1 cellular context compared by ENCODE assay signal in genomic region chr1:221723018-221723917, GRCh38.
TF ChIP-seq lines count a peak whose summit lies in the region.

No MANE protein-coding gene starts in this region.

TF ChIP-seq in K562, 482 proteins besides CTCF, POLR2A, EP300 and RAD21 (continued from another document and continues in another):
- TF ChIP-seq ZNF639 (CRISPR knock-in tag; conservative IDR thresholded peaks at IDR 0.05 in 1 of 2, IDR thresholded peaks at IDR 0.05 in 1 of 2) (0 out of 4 replicates have a peak, but pooled peaks of 1 of the 2 experiments have one; percentile 60), MCM2 (IDR thresholded peaks at IDR 0.05; ENCODE audit: low read depth) (no peak), FOXP4 (CRISPR knock-in tag; IDR thresholded peaks at IDR 0.05; ENCODE audit: borderline replicate concordance) (no peak), TFAM (CRISPR knock-in tag; conservative IDR thresholded peaks at IDR 0.05) (no peak), ZNF253 (CRISPR knock-in tag; conservative IDR thresholded peaks at IDR 0.05) (no peak), NR2F6 (CRISPR knock-in tag; IDR thresholded peaks at IDR 0.05) (no peak), ATF1 (CRISPR knock-in tag; IDR thresholded peaks at IDR 0.05) (no peak), ATF1 (tag; IDR thresholded peaks at IDR 0.05) (peak; percentile 36; the same call in 1 of the 2 replicates), TEAD2 (tag; IDR thresholded peaks at IDR 0.05) (0 out of 2 replicates have a peak, but pooled peaks have one; percentile 26), CBFA2T2 (conservative IDR thresholded peaks at IDR 0.05) (peak; percentile 41), ZNF175 (CRISPR knock-in tag; IDR thresholded peaks at IDR 0.05; ENCODE audit: low read depth) (peak; percentile 94), TAL1 (IDR thresholded peaks at IDR 0.05) (peak; percentile 53), ZFX (CRISPR knock-in tag; IDR thresholded peaks at IDR 0.05) (peak; percentile 57), SNAPC5 (CRISPR knock-in tag; IDR thresholded peaks at IDR 0.05) (no peak), ZNF174 (CRISPR knock-in tag; IDR thresholded peaks at IDR 0.05) (no peak), MAX (CRISPR knock-in tag; IDR thresholded peaks at IDR 0.05) (no peak), ZNF766 (CRISPR knock-in tag; conservative IDR thresholded peaks at IDR 0.05) (peak; percentile 86; the same call in 1 of the 2 replicates), NCOA1 (IDR thresholded peaks at IDR 0.05; ENCODE audit: low read depth) (no peak), ZNF668 (CRISPR knock-in tag; IDR thresholded peaks at IDR 0.05) (peak; percentile 34; the same call in 1 of the 2 replicates), ZNF197 (CRISPR knock-in tag; IDR thresholded peaks at IDR 0.05; ENCODE audit: low read depth) (no peak), DIDO1 (tag; IDR thresholded peaks at IDR 0.05; ENCODE audit: low read depth) (no peak), SIRT6 (IDR thresholded peaks at IDR 0.05; ENCODE audit: low read depth, low read length) (no peak), ZNF232 (CRISPR knock-in tag; IDR thresholded peaks at IDR 0.05) (no peak), ZNF347 (CRISPR knock-in tag; IDR thresholded peaks at IDR 0.05; ENCODE audit: low read depth) (no peak), RFX7 (CRISPR knock-in tag; IDR thresholded peaks at IDR 0.05) (no peak), NFXL1 (CRISPR knock-in tag; IDR thresholded peaks at IDR 0.05) (no peak), TAF9B (IDR thresholded peaks at IDR 0.05; ENCODE audit: partially characterized antibody) (no peak), SRSF1 (IDR thresholded peaks at IDR 0.05; ENCODE audit: low read depth, low read length) (no peak), RFX1 (IDR thresholded peaks at IDR 0.05) (peak; percentile 54), TGIF2 (CRISPR knock-in tag; IDR thresholded peaks at IDR 0.05) (no peak; the same call in 1 of the 2 replicates), WHSC1 (IDR thresholded peaks at IDR 0.05; ENCODE audit: low read length) (no peak), FOXP1 (CRISPR knock-in tag; IDR thresholded peaks at IDR 0.05) (no peak), KLF1 (tag; IDR thresholded peaks at IDR 0.05) (no peak), MNT (conservative IDR thresholded peaks at IDR 0.05) (no peak), MCM7 (IDR thresholded peaks at IDR 0.05) (no peak), CBX2 (IDR thresholded peaks at IDR 0.05; ENCODE audit: insufficient read depth, low read length, poor library complexity, severe bottlenecking) (no peak), ZFPM2 (CRISPR knock-in tag; IDR thresholded peaks at IDR 0.05) (no peak), SIN3A (IDR thresholded peaks at IDR 0.05; ENCODE audit: borderline replicate concordance in 2 of 2, control insufficient read depth in 1 of 2, low read depth in 2 of 2, low read length in 2 of 2) (no peak), ZNF134 (CRISPR knock-in tag; conservative IDR thresholded peaks at IDR 0.05) (no peak), ZBTB8A (IDR thresholded peaks at IDR 0.05; ENCODE audit: partially characterized antibody) (no peak), STAT5B (CRISPR knock-in tag; IDR thresholded peaks at IDR 0.05) (no peak), SMC3 (conservative IDR thresholded peaks at IDR 0.05; ENCODE audit: insufficient read depth, low read depth, low read length) (no peak), PCBP2 (IDR thresholded peaks at IDR 0.05; ENCODE audit: low read depth, low read length, poor library complexity, severe bottlenecking) (no peak), CBX3 (IDR thresholded peaks at IDR 0.05; ENCODE audit: borderline replicate concordance in 1 of 2, low read length in 2 of 2) (peak in 1 of 2 experiments; percentile 42; a peak in 1 of 3 replicates), DACH1 (IDR thresholded peaks at IDR 0.05; ENCODE audit: partially characterized antibody) (no peak), ETV5 (CRISPR knock-in tag; IDR thresholded peaks at IDR 0.05; ENCODE audit: low read depth) (0 out of 2 replicates have a peak, but pooled peaks have one; percentile 44), CHD4 (IDR thresholded peaks at IDR 0.05; ENCODE audit: insufficient read depth, insufficient replicate concordance, low read depth, low read length, poor library complexity, severe bottlenecking) (no peak), BCOR (IDR thresholded peaks at IDR 0.05) (no peak), PHB (CRISPR knock-in tag; IDR thresholded peaks at IDR 0.05) (no peak), ZNF395 (CRISPR knock-in tag; IDR thresholded peaks at IDR 0.05) (peak; percentile 28; the same call in 1 of the 2 replicates), GATA2 (CRISPR knock-in tag; IDR thresholded peaks at IDR 0.05) (0 out of 2 replicates have a peak, but pooled peaks have one; percentile 60), NFE2 (IDR thresholded peaks at IDR 0.05; ENCODE audit: low read depth) (peak; percentile 72)
- TF ChIP-seq, protein P1, sequence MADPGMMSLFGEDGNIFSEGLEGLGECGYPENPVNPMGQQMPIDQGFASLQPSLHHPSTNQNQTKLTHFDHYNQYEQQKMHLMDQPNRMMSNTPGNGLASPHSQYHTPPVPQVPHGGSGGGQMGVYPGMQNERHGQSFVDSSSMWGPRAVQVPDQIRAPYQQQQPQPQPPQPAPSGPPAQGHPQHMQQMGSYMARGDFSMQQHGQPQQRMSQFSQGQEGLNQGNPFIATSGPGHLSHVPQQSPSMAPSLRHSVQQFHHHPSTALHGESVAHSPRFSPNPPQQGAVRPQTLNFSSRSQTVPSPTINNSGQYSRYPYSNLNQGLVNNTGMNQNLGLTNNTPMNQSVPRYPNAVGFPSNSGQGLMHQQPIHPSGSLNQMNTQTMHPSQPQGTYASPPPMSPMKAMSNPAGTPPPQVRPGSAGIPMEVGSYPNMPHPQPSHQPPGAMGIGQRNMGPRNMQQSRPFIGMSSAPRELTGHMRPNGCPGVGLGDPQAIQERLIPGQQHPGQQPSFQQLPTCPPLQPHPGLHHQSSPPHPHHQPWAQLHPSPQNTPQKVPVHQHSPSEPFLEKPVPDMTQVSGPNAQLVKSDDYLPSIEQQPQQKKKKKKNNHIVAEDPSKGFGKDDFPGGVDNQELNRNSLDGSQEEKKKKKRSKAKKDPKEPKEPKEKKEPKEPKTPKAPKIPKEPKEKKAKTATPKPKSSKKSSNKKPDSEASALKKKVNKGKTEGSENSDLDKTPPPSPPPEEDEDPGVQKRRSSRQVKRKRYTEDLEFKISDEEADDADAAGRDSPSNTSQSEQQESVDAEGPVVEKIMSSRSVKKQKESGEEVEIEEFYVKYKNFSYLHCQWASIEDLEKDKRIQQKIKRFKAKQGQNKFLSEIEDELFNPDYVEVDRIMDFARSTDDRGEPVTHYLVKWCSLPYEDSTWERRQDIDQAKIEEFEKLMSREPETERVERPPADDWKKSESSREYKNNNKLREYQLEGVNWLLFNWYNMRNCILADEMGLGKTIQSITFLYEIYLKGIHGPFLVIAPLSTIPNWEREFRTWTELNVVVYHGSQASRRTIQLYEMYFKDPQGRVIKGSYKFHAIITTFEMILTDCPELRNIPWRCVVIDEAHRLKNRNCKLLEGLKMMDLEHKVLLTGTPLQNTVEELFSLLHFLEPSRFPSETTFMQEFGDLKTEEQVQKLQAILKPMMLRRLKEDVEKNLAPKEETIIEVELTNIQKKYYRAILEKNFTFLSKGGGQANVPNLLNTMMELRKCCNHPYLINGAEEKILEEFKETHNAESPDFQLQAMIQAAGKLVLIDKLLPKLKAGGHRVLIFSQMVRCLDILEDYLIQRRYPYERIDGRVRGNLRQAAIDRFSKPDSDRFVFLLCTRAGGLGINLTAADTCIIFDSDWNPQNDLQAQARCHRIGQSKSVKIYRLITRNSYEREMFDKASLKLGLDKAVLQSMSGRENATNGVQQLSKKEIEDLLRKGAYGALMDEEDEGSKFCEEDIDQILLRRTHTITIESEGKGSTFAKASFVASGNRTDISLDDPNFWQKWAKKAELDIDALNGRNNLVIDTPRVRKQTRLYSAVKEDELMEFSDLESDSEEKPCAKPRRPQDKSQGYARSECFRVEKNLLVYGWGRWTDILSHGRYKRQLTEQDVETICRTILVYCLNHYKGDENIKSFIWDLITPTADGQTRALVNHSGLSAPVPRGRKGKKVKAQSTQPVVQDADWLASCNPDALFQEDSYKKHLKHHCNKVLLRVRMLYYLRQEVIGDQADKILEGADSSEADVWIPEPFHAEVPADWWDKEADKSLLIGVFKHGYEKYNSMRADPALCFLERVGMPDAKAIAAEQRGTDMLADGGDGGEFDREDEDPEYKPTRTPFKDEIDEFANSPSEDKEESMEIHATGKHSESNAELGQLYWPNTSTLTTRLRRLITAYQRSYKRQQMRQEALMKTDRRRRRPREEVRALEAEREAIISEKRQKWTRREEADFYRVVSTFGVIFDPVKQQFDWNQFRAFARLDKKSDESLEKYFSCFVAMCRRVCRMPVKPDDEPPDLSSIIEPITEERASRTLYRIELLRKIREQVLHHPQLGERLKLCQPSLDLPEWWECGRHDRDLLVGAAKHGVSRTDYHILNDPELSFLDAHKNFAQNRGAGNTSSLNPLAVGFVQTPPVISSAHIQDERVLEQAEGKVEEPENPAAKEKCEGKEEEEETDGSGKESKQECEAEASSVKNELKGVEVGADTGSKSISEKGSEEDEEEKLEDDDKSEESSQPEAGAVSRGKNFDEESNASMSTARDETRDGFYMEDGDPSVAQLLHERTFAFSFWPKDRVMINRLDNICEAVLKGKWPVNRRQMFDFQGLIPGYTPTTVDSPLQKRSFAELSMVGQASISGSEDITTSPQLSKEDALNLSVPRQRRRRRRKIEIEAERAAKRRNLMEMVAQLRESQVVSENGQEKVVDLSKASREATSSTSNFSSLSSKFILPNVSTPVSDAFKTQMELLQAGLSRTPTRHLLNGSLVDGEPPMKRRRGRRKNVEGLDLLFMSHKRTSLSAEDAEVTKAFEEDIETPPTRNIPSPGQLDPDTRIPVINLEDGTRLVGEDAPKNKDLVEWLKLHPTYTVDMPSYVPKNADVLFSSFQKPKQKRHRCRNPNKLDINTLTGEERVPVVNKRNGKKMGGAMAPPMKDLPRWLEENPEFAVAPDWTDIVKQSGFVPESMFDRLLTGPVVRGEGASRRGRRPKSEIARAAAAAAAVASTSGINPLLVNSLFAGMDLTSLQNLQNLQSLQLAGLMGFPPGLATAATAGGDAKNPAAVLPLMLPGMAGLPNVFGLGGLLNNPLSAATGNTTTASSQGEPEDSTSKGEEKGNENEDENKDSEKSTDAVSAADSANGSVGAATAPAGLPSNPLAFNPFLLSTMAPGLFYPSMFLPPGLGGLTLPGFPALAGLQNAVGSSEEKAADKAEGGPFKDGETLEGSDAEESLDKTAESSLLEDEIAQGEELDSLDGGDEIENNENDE (IDR thresholded peaks at IDR 0.05; ENCODE audit: low read depth, low read length), result no peak
- TF ChIP-seq, protein P2, sequence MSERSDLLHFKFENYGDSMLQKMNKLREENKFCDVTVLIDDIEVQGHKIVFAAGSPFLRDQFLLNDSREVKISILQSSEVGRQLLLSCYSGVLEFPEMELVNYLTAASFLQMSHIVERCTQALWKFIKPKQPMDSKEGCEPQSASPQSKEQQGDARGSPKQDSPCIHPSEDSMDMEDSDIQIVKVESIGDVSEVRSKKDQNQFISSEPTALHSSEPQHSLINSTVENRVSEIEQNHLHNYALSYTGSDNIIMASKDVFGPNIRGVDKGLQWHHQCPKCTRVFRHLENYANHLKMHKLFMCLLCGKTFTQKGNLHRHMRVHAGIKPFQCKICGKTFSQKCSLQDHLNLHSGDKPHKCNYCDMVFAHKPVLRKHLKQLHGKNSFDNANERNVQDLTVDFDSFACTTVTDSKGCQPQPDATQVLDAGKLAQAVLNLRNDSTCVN (CRISPR knock-in tag; IDR thresholded peaks at IDR 0.05), result no peak
